ENCODE assay signal across 1 cellular context in genomic region chr4:5759236-5760075, GRCh38.
TF ChIP-seq lines count a peak whose summit lies in the region.

No MANE protein-coding gene starts in this region.

TF ChIP-seq in IMR-90, 13 proteins besides CTCF, POLR2A, EP300 and RAD21 (continued from another document):
- no peak for TF ChIP-seq NFE2L2 (IDR thresholded peaks at IDR 0.05; ENCODE audit: low read depth, low read length)
- no peak for TF ChIP-seq MXI1 (IDR thresholded peaks at IDR 0.05; ENCODE audit: borderline replicate concordance, low read depth, low read length)
- no peak for TF ChIP-seq CHD1 (IDR thresholded peaks at IDR 0.05; ENCODE audit: low read depth, low read length)
- TF ChIP-seq FOS (IDR thresholded peaks at IDR 0.05; ENCODE audit: low read depth, low read length), result no peak
- TF ChIP-seq CEBPB (IDR thresholded peaks at IDR 0.05; ENCODE audit: low read depth, low read length), result no peak
- no peak for TF ChIP-seq RCOR1 (IDR thresholded peaks at IDR 0.05; ENCODE audit: insufficient replicate concordance, low read length)
- no peak for TF ChIP-seq SMC3 (IDR thresholded peaks at IDR 0.05; ENCODE audit: low read depth, low read length)
- TF ChIP-seq MAFK (IDR thresholded peaks at IDR 0.05; ENCODE audit: low read depth, low read length), result no peak
